1 cellular context compared by ENCODE assay signal in the genomic region with DNA sequence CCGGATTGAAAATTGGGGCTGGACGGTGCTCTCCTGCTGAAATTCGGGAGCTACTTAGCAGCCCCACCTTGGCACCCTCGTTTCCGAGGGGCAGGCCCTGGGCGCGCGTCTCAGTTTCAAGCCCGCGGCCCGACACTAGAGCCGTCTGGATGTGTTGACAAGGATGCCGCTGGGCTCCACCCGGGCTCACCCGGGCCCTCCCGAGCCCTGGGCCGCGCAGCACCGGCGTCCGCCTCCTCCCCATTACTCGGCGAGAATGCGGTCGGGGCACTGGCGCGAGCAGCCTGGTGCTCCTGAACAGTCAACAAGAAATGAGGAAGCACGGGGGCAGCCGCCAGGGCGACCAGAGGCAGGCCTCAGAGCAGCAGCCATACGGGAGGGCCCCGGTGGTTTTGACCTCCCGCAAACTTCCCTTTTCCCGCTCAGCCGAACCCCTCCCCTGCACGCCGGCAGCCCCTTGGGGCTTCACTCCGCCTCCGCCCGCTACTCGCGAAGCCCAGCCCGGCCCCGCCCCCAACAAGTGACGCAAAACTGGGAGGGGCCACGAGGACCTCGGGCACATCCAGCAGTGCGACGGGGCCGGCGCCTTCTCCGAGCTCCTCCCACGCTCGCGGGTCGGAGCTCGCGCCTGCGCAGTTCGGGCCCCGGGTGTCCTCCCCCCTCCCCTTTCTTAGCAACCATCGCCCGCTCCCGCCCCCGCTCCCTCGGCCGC.
TF ChIP-seq lines count a peak whose summit lies in the region.

No MANE protein-coding gene starts in this region.

TF ChIP-seq in HepG2, 621 proteins besides CTCF, POLR2A, EP300 and RAD21 (continued from another document and continues in another):
- TF ChIP-seq, protein P1, sequence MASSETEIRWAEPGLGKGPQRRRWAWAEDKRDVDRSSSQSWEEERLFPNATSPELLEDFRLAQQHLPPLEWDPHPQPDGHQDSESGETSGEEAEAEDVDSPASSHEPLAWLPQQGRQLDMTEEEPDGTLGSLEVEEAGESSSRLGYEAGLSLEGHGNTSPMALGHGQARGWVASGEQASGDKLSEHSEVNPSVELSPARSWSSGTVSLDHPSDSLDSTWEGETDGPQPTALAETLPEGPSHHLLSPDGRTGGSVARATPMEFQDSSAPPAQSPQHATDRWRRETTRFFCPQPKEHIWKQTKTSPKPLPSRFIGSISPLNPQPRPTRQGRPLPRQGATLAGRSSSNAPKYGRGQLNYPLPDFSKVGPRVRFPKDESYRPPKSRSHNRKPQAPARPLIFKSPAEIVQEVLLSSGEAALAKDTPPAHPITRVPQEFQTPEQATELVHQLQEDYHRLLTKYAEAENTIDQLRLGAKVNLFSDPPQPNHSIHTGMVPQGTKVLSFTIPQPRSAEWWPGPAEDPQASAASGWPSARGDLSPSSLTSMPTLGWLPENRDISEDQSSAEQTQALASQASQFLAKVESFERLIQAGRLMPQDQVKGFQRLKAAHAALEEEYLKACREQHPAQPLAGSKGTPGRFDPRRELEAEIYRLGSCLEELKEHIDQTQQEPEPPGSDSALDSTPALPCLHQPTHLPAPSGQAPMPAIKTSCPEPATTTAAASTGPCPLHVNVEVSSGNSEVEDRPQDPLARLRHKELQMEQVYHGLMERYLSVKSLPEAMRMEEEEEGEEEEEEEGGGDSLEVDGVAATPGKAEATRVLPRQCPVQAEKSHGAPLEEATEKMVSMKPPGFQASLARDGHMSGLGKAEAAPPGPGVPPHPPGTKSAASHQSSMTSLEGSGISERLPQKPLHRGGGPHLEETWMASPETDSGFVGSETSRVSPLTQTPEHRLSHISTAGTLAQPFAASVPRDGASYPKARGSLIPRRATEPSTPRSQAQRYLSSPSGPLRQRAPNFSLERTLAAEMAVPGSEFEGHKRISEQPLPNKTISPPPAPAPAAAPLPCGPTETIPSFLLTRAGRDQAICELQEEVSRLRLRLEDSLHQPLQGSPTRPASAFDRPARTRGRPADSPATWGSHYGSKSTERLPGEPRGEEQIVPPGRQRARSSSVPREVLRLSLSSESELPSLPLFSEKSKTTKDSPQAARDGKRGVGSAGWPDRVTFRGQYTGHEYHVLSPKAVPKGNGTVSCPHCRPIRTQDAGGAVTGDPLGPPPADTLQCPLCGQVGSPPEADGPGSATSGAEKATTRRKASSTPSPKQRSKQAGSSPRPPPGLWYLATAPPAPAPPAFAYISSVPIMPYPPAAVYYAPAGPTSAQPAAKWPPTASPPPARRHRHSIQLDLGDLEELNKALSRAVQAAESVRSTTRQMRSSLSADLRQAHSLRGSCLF (CRISPR knock-in tag; IDR thresholded peaks at IDR 0.05; ENCODE audit: borderline replicate concordance): no peak
- TF ChIP-seq, protein P2, sequence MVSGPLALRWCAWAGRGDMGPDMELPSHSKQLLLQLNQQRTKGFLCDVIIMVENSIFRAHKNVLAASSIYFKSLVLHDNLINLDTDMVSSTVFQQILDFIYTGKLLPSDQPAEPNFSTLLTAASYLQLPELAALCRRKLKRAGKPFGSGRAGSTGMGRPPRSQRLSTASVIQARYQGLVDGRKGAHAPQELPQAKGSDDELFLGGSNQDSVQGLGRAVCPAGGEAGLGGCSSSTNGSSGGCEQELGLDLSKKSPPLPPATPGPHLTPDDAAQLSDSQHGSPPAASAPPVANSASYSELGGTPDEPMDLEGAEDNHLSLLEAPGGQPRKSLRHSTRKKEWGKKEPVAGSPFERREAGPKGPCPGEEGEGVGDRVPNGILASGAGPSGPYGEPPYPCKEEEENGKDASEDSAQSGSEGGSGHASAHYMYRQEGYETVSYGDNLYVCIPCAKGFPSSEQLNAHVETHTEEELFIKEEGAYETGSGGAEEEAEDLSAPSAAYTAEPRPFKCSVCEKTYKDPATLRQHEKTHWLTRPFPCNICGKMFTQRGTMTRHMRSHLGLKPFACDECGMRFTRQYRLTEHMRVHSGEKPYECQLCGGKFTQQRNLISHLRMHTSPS (CRISPR knock-in tag; IDR thresholded peaks at IDR 0.05; ENCODE audit: low read depth): peak; percentile 67
- peak; percentile 49 for TF ChIP-seq GATAD1 (CRISPR knock-in tag; IDR thresholded peaks at IDR 0.05)
- TF ChIP-seq ZNF17 (CRISPR knock-in tag; IDR thresholded peaks at IDR 0.05): no peak
- peak; percentile 56; the same call in 1 of the 2 replicates for TF ChIP-seq NCOA2 (CRISPR knock-in tag; IDR thresholded peaks at IDR 0.05)
- TF ChIP-seq ZNF777 (CRISPR knock-in tag; IDR thresholded peaks at IDR 0.05): peak; percentile 59
- TF ChIP-seq, protein P3, sequence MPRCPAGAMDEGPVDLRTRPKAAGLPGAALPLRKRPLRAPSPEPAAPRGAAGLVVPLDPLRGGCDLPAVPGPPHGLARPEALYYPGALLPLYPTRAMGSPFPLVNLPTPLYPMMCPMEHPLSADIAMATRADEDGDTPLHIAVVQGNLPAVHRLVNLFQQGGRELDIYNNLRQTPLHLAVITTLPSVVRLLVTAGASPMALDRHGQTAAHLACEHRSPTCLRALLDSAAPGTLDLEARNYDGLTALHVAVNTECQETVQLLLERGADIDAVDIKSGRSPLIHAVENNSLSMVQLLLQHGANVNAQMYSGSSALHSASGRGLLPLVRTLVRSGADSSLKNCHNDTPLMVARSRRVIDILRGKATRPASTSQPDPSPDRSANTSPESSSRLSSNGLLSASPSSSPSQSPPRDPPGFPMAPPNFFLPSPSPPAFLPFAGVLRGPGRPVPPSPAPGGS (CRISPR knock-in tag; IDR thresholded peaks at IDR 0.05): peak; percentile 93; the same call in 1 of the 2 replicates
- no peak for TF ChIP-seq PHF5A (CRISPR knock-in tag; IDR thresholded peaks at IDR 0.05; ENCODE audit: low read depth, unreplicated experiment)
- TF ChIP-seq, protein P4, sequence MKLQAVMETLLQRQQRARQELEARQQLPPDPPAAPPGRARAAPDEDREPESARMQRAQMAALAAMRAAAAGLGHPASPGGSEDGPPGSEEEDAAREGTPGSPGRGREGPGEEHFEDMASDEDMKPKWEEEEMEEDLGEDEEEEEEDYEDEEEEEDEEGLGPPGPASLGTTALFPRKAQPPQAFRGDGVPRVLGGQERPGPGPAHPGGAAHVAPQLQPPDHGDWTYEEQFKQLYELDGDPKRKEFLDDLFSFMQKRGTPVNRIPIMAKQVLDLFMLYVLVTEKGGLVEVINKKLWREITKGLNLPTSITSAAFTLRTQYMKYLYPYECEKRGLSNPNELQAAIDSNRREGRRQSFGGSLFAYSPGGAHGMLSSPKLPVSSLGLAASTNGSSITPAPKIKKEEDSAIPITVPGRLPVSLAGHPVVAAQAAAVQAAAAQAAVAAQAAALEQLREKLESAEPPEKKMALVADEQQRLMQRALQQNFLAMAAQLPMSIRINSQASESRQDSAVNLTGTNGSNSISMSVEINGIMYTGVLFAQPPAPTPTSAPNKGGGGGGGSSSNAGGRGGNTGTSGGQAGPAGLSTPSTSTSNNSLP (IDR thresholded peaks at IDR 0.05; ENCODE audit: low read depth, low read length): no peak
- peak; percentile 47; the same call in 1 of the 2 replicates for TF ChIP-seq RFX5 (IDR thresholded peaks at IDR 0.05; ENCODE audit: low read depth, low read length)
- no peak for TF ChIP-seq ZNF382 (CRISPR knock-in tag; IDR thresholded peaks at IDR 0.05; ENCODE audit: borderline replicate concordance)
- TF ChIP-seq XBP1 (CRISPR knock-in tag; IDR thresholded peaks at IDR 0.05): 0 out of 2 replicates have a peak, but pooled peaks have one; percentile 5
- no peak for TF ChIP-seq ZNF101 (CRISPR knock-in tag; IDR thresholded peaks at IDR 0.05; ENCODE audit: borderline replicate concordance, low read depth)
- TF ChIP-seq SIN3A (IDR thresholded peaks at IDR 0.05; ENCODE audit: borderline replicate concordance, low read depth, low read length): peak; percentile 72; the same call in 1 of the 2 replicates
- TF ChIP-seq, protein P5, sequence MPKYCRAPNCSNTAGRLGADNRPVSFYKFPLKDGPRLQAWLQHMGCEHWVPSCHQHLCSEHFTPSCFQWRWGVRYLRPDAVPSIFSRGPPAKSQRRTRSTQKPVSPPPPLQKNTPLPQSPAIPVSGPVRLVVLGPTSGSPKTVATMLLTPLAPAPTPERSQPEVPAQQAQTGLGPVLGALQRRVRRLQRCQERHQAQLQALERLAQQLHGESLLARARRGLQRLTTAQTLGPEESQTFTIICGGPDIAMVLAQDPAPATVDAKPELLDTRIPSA (CRISPR knock-in tag; IDR thresholded peaks at IDR 0.05; ENCODE audit: borderline replicate concordance): peak; percentile 60; the same call in 1 of the 2 replicates
- TF ChIP-seq ZNF331 (CRISPR knock-in tag; IDR thresholded peaks at IDR 0.05): peak; percentile 85
- no peak for TF ChIP-seq NCOA5 (CRISPR knock-in tag; IDR thresholded peaks at IDR 0.05)
- no peak for TF ChIP-seq LCORL (IDR thresholded peaks at IDR 0.05)
- no peak for TF ChIP-seq LCORL (CRISPR knock-in tag; IDR thresholded peaks at IDR 0.05)
- TF ChIP-seq, protein P6, sequence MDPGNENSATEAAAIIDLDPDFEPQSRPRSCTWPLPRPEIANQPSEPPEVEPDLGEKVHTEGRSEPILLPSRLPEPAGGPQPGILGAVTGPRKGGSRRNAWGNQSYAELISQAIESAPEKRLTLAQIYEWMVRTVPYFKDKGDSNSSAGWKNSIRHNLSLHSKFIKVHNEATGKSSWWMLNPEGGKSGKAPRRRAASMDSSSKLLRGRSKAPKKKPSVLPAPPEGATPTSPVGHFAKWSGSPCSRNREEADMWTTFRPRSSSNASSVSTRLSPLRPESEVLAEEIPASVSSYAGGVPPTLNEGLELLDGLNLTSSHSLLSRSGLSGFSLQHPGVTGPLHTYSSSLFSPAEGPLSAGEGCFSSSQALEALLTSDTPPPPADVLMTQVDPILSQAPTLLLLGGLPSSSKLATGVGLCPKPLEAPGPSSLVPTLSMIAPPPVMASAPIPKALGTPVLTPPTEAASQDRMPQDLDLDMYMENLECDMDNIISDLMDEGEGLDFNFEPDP (CRISPR knock-in tag; conservative IDR thresholded peaks at IDR 0.05): no peak
- peak; percentile 73; the same call in 1 of the 2 replicates for TF ChIP-seq SPEN (CRISPR knock-in tag; IDR thresholded peaks at IDR 0.05; ENCODE audit: low read depth)
- peak; percentile 86 for TF ChIP-seq SP5 (CRISPR knock-in tag; IDR thresholded peaks at IDR 0.05; ENCODE audit: borderline replicate concordance, low read depth)
- no peak for TF ChIP-seq ZNF7 (CRISPR knock-in tag; IDR thresholded peaks at IDR 0.05)
- TF ChIP-seq ZZZ3 (CRISPR knock-in tag; IDR thresholded peaks at IDR 0.05; ENCODE audit: borderline replicate concordance): no peak
- TF ChIP-seq, protein P7, sequence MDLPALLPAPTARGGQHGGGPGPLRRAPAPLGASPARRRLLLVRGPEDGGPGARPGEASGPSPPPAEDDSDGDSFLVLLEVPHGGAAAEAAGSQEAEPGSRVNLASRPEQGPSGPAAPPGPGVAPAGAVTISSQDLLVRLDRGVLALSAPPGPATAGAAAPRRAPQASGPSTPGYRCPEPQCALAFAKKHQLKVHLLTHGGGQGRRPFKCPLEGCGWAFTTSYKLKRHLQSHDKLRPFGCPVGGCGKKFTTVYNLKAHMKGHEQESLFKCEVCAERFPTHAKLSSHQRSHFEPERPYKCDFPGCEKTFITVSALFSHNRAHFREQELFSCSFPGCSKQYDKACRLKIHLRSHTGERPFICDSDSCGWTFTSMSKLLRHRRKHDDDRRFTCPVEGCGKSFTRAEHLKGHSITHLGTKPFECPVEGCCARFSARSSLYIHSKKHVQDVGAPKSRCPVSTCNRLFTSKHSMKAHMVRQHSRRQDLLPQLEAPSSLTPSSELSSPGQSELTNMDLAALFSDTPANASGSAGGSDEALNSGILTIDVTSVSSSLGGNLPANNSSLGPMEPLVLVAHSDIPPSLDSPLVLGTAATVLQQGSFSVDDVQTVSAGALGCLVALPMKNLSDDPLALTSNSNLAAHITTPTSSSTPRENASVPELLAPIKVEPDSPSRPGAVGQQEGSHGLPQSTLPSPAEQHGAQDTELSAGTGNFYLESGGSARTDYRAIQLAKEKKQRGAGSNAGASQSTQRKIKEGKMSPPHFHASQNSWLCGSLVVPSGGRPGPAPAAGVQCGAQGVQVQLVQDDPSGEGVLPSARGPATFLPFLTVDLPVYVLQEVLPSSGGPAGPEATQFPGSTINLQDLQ (CRISPR knock-in tag; IDR thresholded peaks at IDR 0.05): peak; percentile 55; the same call in 1 of the 2 replicates
- TF ChIP-seq MXD4 (CRISPR knock-in tag; IDR thresholded peaks at IDR 0.05): peak; percentile 93
- TF ChIP-seq SMAD1 (CRISPR knock-in tag; IDR thresholded peaks at IDR 0.05; ENCODE audit: borderline replicate concordance, low read depth): peak; percentile 15; the same call in 1 of the 2 replicates
- no peak for TF ChIP-seq U2AF2 (IDR thresholded peaks at IDR 0.05; ENCODE audit: low read depth, low read length)
- TF ChIP-seq ZNF558 (CRISPR knock-in tag; IDR thresholded peaks at IDR 0.05; ENCODE audit: borderline replicate concordance): peak; percentile 65; the same call in 1 of the 2 replicates
- TF ChIP-seq SOX5 (CRISPR knock-in tag; IDR thresholded peaks at IDR 0.05; ENCODE audit: borderline replicate concordance): peak; percentile 68; the same call in 1 of the 2 replicates
- TF ChIP-seq ZBTB7A (CRISPR knock-in tag; IDR thresholded peaks at IDR 0.05): no peak; the same call in 1 of the 2 replicates
- no peak for TF ChIP-seq ZNF224 (CRISPR knock-in tag; IDR thresholded peaks at IDR 0.05)
- TF ChIP-seq ZNF296 (CRISPR knock-in tag; conservative IDR thresholded peaks at IDR 0.05): no peak
- TF ChIP-seq, protein P8, sequence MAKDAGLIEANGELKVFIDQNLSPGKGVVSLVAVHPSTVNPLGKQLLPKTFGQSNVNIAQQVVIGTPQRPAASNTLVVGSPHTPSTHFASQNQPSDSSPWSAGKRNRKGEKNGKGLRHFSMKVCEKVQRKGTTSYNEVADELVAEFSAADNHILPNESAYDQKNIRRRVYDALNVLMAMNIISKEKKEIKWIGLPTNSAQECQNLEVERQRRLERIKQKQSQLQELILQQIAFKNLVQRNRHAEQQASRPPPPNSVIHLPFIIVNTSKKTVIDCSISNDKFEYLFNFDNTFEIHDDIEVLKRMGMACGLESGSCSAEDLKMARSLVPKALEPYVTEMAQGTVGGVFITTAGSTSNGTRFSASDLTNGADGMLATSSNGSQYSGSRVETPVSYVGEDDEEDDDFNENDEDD (CRISPR knock-in tag; IDR thresholded peaks at IDR 0.05; ENCODE audit: borderline replicate concordance): peak; percentile 94
- TF ChIP-seq ZNF703 (CRISPR knock-in tag; IDR thresholded peaks at IDR 0.05; ENCODE audit: borderline replicate concordance): 0 out of 2 replicates have a peak, but pooled peaks have one; percentile 55
- TF ChIP-seq KLF12 (CRISPR knock-in tag; IDR thresholded peaks at IDR 0.05; ENCODE audit: borderline replicate concordance): peak; percentile 77; the same call in 1 of the 2 replicates
- peak; percentile 97 for TF ChIP-seq HNRNPK (IDR thresholded peaks at IDR 0.05; ENCODE audit: low read depth, low read length, poor library complexity, severe bottlenecking)
- peak; percentile 94; the same call in 1 of the 2 replicates for TF ChIP-seq ZNF788 (CRISPR knock-in tag; IDR thresholded peaks at IDR 0.05; ENCODE audit: borderline replicate concordance)
- TF ChIP-seq ZNF850 (CRISPR knock-in tag; conservative IDR thresholded peaks at IDR 0.05): 0 out of 2 replicates have a peak, but pooled peaks have one; percentile 41
